In genomic region chr12:27919671-27920235, GRCh38 we compare ENCODE assay signal across 18 cellular contexts. TPM values are rescaled to one million over a fixed set of nuclear protein-coding genes. Genes with fewer than 3 reads are reported as not detected.
"Had no signal": no experiment of that assay in that cellular context is flagged by ENCODE, and none has a peak within 500 bp of the region (broad histone marks: within the 10 kb centered on the region; RNA-seq: fewer than 3 reads in every experiment).

No MANE protein-coding gene starts in this region.

- ATAC-seq: activated naive CD4-positive, alpha-beta T cell treated with anti-CD3 and anti-CD28 coated beads, Interleukin-2, amount 50 U/mL, for 72 hours; activated T-cell treated with anti-CD3 and anti-CD28 coated beads, Interleukin-2, amount 50 U/mL, for 72 hours; left ventricle myocardium superior; right lobe of liver; stimulated activated effector memory CD8-positive, alpha-beta T cell treated with anti-CD3 and anti-CD28 coated beads, Interleukin-12 subunit alpha, Interleukin-12 subunit beta, amount 100 ng/mL, for 72 hours had no signal

- H3K36me3 ChIP-seq: adrenal gland, neutrophil, right lobe of liver had no signal

- H3K4me2 ChIP-seq: smooth muscle cell had no signal

- H3K4me3 ChIP-seq: adrenal gland, right lobe of liver, smooth muscle cell, testis had no signal

- H3K79me2 ChIP-seq: parathyroid adenoma had no signal

- DNase-seq: activated CD4-positive, alpha-beta T cell treated with anti-CD3 and anti-CD28 coated beads, Interleukin-2, amount 50 U/mL, for 4 hours; activated gamma-delta T cell treated with Interleukin-2 at 50 U/mL for 16 hours; activated T-cell treated with anti-CD3 and anti-CD28 coated beads, Interleukin-2, amount 50 U/mL, for 72 hours; adrenal gland; effector CD4-positive, alpha-beta T cell; hypothalamus; left ventricle myocardium superior; right lobe of liver; stimulated activated CD4-positive, alpha-beta T cell treated with anti-CD3 and anti-CD28 coated beads, Interleukin-4, amount 100 ng/mL, for 24 hours; testis had no signal

- H3K27ac ChIP-seq: adrenal gland, neutrophil, parathyroid adenoma, right lobe of liver, testis had no signal

- H3K27me3 ChIP-seq: adrenal gland, right lobe of liver, testis had no signal

- H3K4me1 ChIP-seq: parathyroid adenoma, testis had no signal

- H3K9ac ChIP-seq: parathyroid adenoma had no signal

- FAIRE-seq: bronchial epithelial cell, TTC549 had no signal

- H3K9me3 ChIP-seq: adrenal gland, neutrophil, right lobe of liver, testis had no signal

- H2AFZ ChIP-seq: parathyroid adenoma had no signal

RNA-seq across cellular contexts. Expression of gene PTHLH, which starts 52.8 kb away (rescaled TPM):
- total RNA-seq: activated naive CD4-positive, alpha-beta T cell treated with anti-CD3 and anti-CD28 coated beads, Interleukin-2, amount 50 U/mL, for 72 hours; activated T-cell treated with anti-CD3 and anti-CD28 coated beads, Interleukin-2, amount 50 U/mL, for 72 hours; cerebellum; left ventricle myocardium superior; right lobe of liver had no signal
